Comparison of ENCODE assay signal across 23 cellular contexts in the genomic region with DNA sequence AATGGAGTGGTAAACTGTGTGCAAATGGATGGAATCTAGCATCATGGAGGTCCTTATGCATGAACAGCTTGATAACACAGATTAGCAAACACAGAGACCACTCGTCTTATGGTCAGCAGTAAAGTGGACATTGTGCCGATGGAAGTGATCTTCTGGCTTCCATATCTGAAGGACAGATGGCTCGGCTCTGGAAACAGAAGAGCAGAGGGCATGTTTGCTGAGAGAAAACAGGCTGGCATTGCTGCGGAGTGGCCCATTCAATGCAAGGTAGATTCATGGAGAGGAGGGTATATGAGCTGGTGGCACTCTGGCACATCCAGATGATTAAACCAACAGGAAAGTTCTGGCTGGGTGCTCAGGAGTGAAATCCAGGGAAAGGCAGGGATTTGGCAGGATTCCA.
"Had no signal": no experiment of that assay in that cellular context is flagged by ENCODE, and none has a peak within 500 bp of the region (broad histone marks: within the 10 kb centered on the region; RNA-seq: fewer than 3 reads in every experiment).

No MANE protein-coding gene starts in this region.

- H3K9me3 Mint-ChIP-seq: dendritic cell treated with granulocyte-macrophage colony-stimulating factor and Interleukin-4, amounts not matched to agents 40 ng/mL and 50 ng/mL, for 4 days; effector memory CD8-positive, alpha-beta T cell had no signal

- H3K27ac Mint-ChIP-seq: dendritic cell treated with granulocyte-macrophage colony-stimulating factor and Interleukin-4, amounts not matched to agents 40 ng/mL and 50 ng/mL, for 4 days; effector memory CD8-positive, alpha-beta T cell; endodermal cell; mesothelial cell of epicardium had no signal

- H3K4me3 Mint-ChIP-seq: dendritic cell treated with granulocyte-macrophage colony-stimulating factor and Interleukin-4, amounts not matched to agents 40 ng/mL and 50 ng/mL, for 4 days; effector memory CD8-positive, alpha-beta T cell; endodermal cell; mesothelial cell of epicardium; naive B cell had no signal

- DNase-seq: colonic mucosa; cortex of kidney; effector CD8-positive, alpha-beta T cell; effector memory CD8-positive, alpha-beta T cell; endodermal cell; erythroblast; esophagus squamous epithelium; foreskin fibroblast; foreskin melanocyte; gastrocnemius medialis; glutamatergic neuron; head of caudate nucleus; heart right ventricle; hippocampal formation; left cardiac atrium; left lung; left ventricle myocardium superior; lower lobe of right lung; mesenchymal stem cell; mucosa of descending colon; naive B cell had no signal

- H3K36me3 Mint-ChIP-seq: mesothelial cell of epicardium had no signal

- H3K4me1 Mint-ChIP-seq: endodermal cell, mesothelial cell of epicardium, naive B cell had no signal
